ENCODE assay signal across 18 cellular contexts in genomic region chr13:83312194-83312593, GRCh38.
DNase-seq lines count a peak whose midpoint lies in the region; ATAC-seq and TF ChIP-seq lines count a peak whose summit lies in the region.
"Had no signal": no experiment of that assay in that cellular context is flagged by ENCODE, and none has a peak within 500 bp of the region (broad histone marks: within the 10 kb centered on the region; RNA-seq: fewer than 3 reads in every experiment).

No MANE protein-coding gene starts in this region.

- H3K4me2 ChIP-seq in SK-N-SH: 0 out of 2 replicates have a peak overlapping the region, but pooled peaks have one; percentile 38
- H3K4me2 ChIP-seq: A549; BLaER1 treated with 17β-estradiol and CSF1 and Interleukin-3, amounts not matched to agents 10 nM and 100 nM had no signal

- no peak for TF ChIP-seq RAD21 in SK-N-SH (IDR thresholded peaks at IDR 0.05; ENCODE audit: low read length)

- H3K36me3 ChIP-seq in SK-N-SH (replicated peaks in 1 of 2; ENCODE audit: control insufficient read depth in 1 of 2, insufficient read depth in 2 of 2, low read length in 1 of 2) (no peaks in the 10 kb centered on the region), thyroid gland (no peaks in the 10 kb centered on the region)
- H3K36me3 ChIP-seq: BLaER1 treated with 17β-estradiol and CSF1 and Interleukin-3, amounts not matched to agents 10 nM and 100 nM had no signal

- no peak for ATAC-seq in HG03571 (IDR thresholded peaks at IDR 0.05; ENCODE audit: unreplicated experiment)
- ATAC-seq: A549 had no signal

- H3K27ac ChIP-seq in SK-N-SH (ENCODE audit: low read depth in 2 of 2, low read length in 1 of 2): no peak overlapping the region; a peak in 1 of 4 replicates
- H3K27ac ChIP-seq in thyroid gland: no peak overlapping the region
- H3K27ac ChIP-seq: A549; BLaER1 treated with 17β-estradiol and CSF1 and Interleukin-3, amounts not matched to agents 10 nM and 100 nM had no signal

- H3K4me3 ChIP-seq in SK-N-SH (ENCODE audit: low read depth in 2 of 2, low read length in 1 of 2) (no peak overlapping the region), cardiac fibroblast (replicated peaks in 1 of 2; ENCODE audit: low read depth in 2 of 2, low read length in 2 of 2) (no peak overlapping the region), thyroid gland (replicated peaks in 1 of 3) (no peak overlapping the region)
- H3K4me3 ChIP-seq: A549; BLaER1 treated with 17β-estradiol and CSF1 and Interleukin-3, amounts not matched to agents 10 nM and 100 nM had no signal

- no peak for TF ChIP-seq POLR2A in thyroid gland (IDR thresholded peaks at IDR 0.05)

- DNase-seq in ELR (ENCODE audit: low read depth) (peak; percentile 28), SK-N-SH (no peak), cardiac fibroblast (ENCODE audit: low read depth in 2 of 2) (peak; percentile 9 to 12), kidney glomerular epithelial cell (lab: John Stamatoyannopoulos, UW) (peak; percentile 41), thyroid gland (no peak), HPDE6-E6E7 (ENCODE audit: extremely low spot score) (no peak)
- DNase-seq: CD8-positive, alpha-beta memory T cell; DND-41; HFFc6; NCI-H1105; NCI-H1694 treated with DMSO at 0.1 percent for 48 hours; NCI-H2107; NCI-H345; NCI-H69; SHP77 treated with DMSO at 0.1 percent for 48 hours had no signal

- no peaks in the 10 kb centered on the region for H3F3A ChIP-seq in SK-N-SH (replicated peaks; ENCODE audit: insufficient read depth)

- H2AFZ ChIP-seq in SK-N-SH (ENCODE audit: low read depth): no peak overlapping the region

- CTCF ChIA-PET in SK-N-SH (lab: Yijun Ruan, JAX): no interaction called here

- intact Hi-C loops in thyroid gland (cut with DNase I): no loop called here

- TF ChIP-seq CTCF in SK-N-SH (IDR thresholded peaks at IDR 0.05) (no peak), cardiac fibroblast (IDR thresholded peaks at IDR 0.05; ENCODE audit: low read depth, low read length) (no peak), thyroid gland (IDR thresholded peaks at IDR 0.05) (no peak)

- H4K20me1 ChIP-seq in SK-N-SH (ENCODE audit: insufficient read depth): no peaks in the 10 kb centered on the region
- H4K20me1 ChIP-seq: BLaER1 treated with 17β-estradiol and CSF1 and Interleukin-3, amounts not matched to agents 10 nM and 100 nM had no signal

- no peak for TF ChIP-seq EP300 in SK-N-SH (IDR thresholded peaks at IDR 0.05; ENCODE audit: borderline replicate concordance in 1 of 2, low read depth in 1 of 2, low read length in 1 of 2)

- H3K79me2 ChIP-seq in SK-N-SH (ENCODE audit: insufficient read depth): no peaks in the 10 kb centered on the region

- H3K4me1 ChIP-seq in SK-N-SH (ENCODE audit: control insufficient read depth in 1 of 2, insufficient read depth in 2 of 2, low read depth in 1 of 2, low read length in 1 of 2) (peaks cover 0 to 3% of the 10 kb centered on the region in 2 experiments; a peak in 1 of 4 replicates), thyroid gland (no peaks in the 10 kb centered on the region)
- H3K4me1 ChIP-seq: A549; BLaER1 treated with 17β-estradiol and CSF1 and Interleukin-3, amounts not matched to agents 10 nM and 100 nM had no signal

- H3K9me2 ChIP-seq in SK-N-SH: no peaks in the 10 kb centered on the region; the same call in 1 of the 2 replicates

- H3K27me3 ChIP-seq in SK-N-SH (ENCODE audit: insufficient read depth): no peaks in the 10 kb centered on the region
- no peaks in the 10 kb centered on the region for H3K27me3 ChIP-seq in thyroid gland
- H3K27me3 ChIP-seq: BLaER1 treated with 17β-estradiol and CSF1 and Interleukin-3, amounts not matched to agents 10 nM and 100 nM had no signal

- WGBS in SK-N-SH (ENCODE audit: low lambda C conversion rate): 2% methylated on average over 1 of the region's 1 CpG
- WGBS in thyroid gland, 2 donors: 44 to 62% methylated on average over 1 of the region's 1 CpG

- H3K9ac ChIP-seq in SK-N-SH: no peak overlapping the region
- H3K9ac ChIP-seq: BLaER1 treated with 17β-estradiol and CSF1 and Interleukin-3, amounts not matched to agents 10 nM and 100 nM had no signal

- POLR2A ChIA-PET in SK-N-SH (lab: Yijun Ruan, JAX): no interaction called here

- H3K9me3 ChIP-seq in SK-N-SH: no peaks in the 10 kb centered on the region
- H3K9me3 ChIP-seq in thyroid gland: no peaks in the 10 kb centered on the region
- H3K9me3 ChIP-seq: A549; BLaER1 treated with 17β-estradiol and CSF1 and Interleukin-3, amounts not matched to agents 10 nM and 100 nM had no signal

TF ChIP-seq in SK-N-SH, 30 proteins besides CTCF, POLR2A, EP300 and RAD21:
- TF ChIP-seq RXRA (IDR thresholded peaks at IDR 0.05; ENCODE audit: borderline replicate concordance, low read depth) (no peak), JUND (IDR thresholded peaks at IDR 0.05) (0 out of 2 replicates have a peak, but pooled peaks have one; percentile 23), TCF12 (IDR thresholded peaks at IDR 0.05) (peak; percentile 30; the same call in 1 of the 2 replicates), USF2 (IDR thresholded peaks at IDR 0.05; ENCODE audit: borderline replicate concordance, low read depth, low read length) (no peak), MEF2A (IDR thresholded peaks at IDR 0.05; ENCODE audit: borderline replicate concordance, low read depth) (peak; percentile 61), FOSL2 (IDR thresholded peaks at IDR 0.05; ENCODE audit: borderline replicate concordance, low read depth) (peak; percentile 3; the same call in 1 of the 2 replicates), PBX3 (IDR thresholded peaks at IDR 0.05) (0 out of 2 replicates have a peak, but pooled peaks have one; percentile 36)
TF ChIP-seq in SK-N-SH: peak in this region for 5.

Comparison
In these comparisons a context has a peak if more than half of its experiments do, and no peak if none do; other contexts are left out.
1. DNase-seq: peak in ELR (single experiment), cardiac fibroblast (2 of 2) and kidney glomerular epithelial cell (single experiment); none in SK-N-SH (single experiment), thyroid gland (0 of 2) and HPDE6-E6E7 (single experiment).